Comparison of ENCODE assay signal across 8 cellular contexts in the genomic region with DNA sequence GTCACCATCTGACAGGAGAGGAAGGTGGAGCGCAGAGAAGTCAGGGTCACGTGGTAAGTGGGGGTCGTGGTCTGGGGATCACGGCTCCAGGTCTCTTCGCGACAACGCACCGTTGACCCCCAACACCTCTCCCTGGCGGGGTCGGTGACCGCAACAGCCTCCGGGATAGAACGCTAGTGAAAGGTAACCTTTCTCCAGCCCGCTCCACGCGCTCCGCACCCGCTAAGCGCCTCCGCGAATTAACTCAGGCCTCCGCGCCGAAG. TPM values are rescaled to one million over a fixed set of nuclear protein-coding genes. Genes with fewer than 3 reads are reported as not detected.
DNase-seq lines count a peak whose midpoint lies in the region; ATAC-seq and TF ChIP-seq lines count a peak whose summit lies in the region.

No MANE protein-coding gene starts in this region.

- peak overlapping the region; percentile 86 to 97 (median 89) for H3K4me3 ChIP-seq in breast epithelium
- H3K4me3 ChIP-seq in mucosa of rectum (ENCODE audit: low read length in 2 of 2) = peak overlapping the region; percentile 81 to 87

- no peak for TF ChIP-seq CTCF in breast epithelium (IDR thresholded peaks at IDR 0.05)

- H3K27ac ChIP-seq in breast epithelium (peak overlapping the region; percentile 79 to 86), mucosa of rectum (ENCODE audit: low read depth in 2 of 2, low read length in 2 of 2) (peak overlapping the region; percentile 41 to 83)

- H3K9ac ChIP-seq in mucosa of rectum (ENCODE audit: low read depth in 1 of 2, low read length in 2 of 2) = peak overlapping the region; percentile 49 to 95

- H3K27me3 ChIP-seq in breast epithelium (no peaks in the 10 kb centered on the region), mucosa of rectum (ENCODE audit: control insufficient read depth in 2 of 2, insufficient read depth in 2 of 2, low read length in 2 of 2) (no peaks in the 10 kb centered on the region)

- no peak for DNase-seq in breast epithelium (ENCODE audit: low spot score in 2 of 2)
- DNase-seq in effector CD8-positive, alpha-beta T cell (lab: John Stamatoyannopoulos, UW) = no peak
- DNase-seq in NAMALWA (ENCODE audit: low spot score) = no peak
- no peak for DNase-seq in NCI-H1436 (lab: John Stamatoyannopoulos, UW)

- H3K36me3 ChIP-seq in breast epithelium = no peaks in the 10 kb centered on the region
- H3K36me3 ChIP-seq in mucosa of rectum (ENCODE audit: control insufficient read depth in 2 of 2, insufficient read depth in 2 of 2, low read length in 2 of 2) = no peaks in the 10 kb centered on the region

- H3K4me1 ChIP-seq in breast epithelium (peaks cover 0 to 5% of the 10 kb centered on the region in 2 donors), mucosa of rectum (ENCODE audit: control insufficient read depth in 2 of 2, insufficient read depth in 2 of 2, low read length in 2 of 2) (peaks cover 20 to 29% of the 10 kb centered on the region in 2 donors)

- no peaks in the 10 kb centered on the region for H3K9me3 ChIP-seq in breast epithelium
- no peaks in the 10 kb centered on the region for H3K9me3 ChIP-seq in mucosa of rectum (ENCODE audit: control insufficient read depth in 2 of 2, low read length in 2 of 2)

- intact Hi-C loops in breast epithelium (cut with DNase I; ENCODE audit: low total_unique reads) = loop anchor here (5.0 kb wide), 1 partner anchor 61 kb away; no protein-coding TSS in a partner anchor

- ATAC-seq in GM18870 (IDR thresholded peaks at IDR 0.05; ENCODE audit: unreplicated experiment) = peak; percentile 24
- peak; percentile 26 for ATAC-seq in HG03378 (IDR thresholded peaks at IDR 0.05; ENCODE audit: unreplicated experiment)
- ATAC-seq in HG02763 (IDR thresholded peaks at IDR 0.05; ENCODE audit: unreplicated experiment) = no peak

- TF ChIP-seq POLR2A in breast epithelium (IDR thresholded peaks at IDR 0.05) = no peak

RNA-seq across cellular contexts. Expression of a gene that starts 0.6 kb away (rescaled TPM):
- total RNA-seq in breast epithelium = 10 to 100 TPM in 2 of 3 donors, 1 to 10 TPM in 1; 3.0 to 20.2 (median 15.7) TPM
